ENCODE assay signal across 5 cellular contexts in the genomic region with DNA sequence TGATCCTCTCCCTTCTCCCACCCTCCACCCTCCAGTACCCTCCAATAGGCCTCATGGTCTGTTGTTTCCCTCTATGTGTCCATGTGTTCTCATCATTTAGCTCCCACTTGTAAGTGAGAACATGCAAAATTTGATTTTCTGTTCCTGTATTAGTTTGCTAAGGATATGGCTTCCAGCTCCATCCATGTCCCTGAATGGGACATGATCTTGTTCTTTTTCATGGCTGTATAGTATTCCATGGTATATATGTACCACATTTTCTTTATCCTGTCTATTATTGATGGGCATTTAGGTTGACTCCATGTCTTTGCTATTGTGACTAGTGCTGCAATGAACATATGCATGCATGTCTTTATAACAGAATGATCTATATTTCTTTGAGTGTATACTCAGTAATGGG.
TF ChIP-seq lines count a peak whose summit lies in the region.

No MANE protein-coding gene starts in this region.

TF ChIP-seq in A549, 52 proteins besides CTCF, POLR2A, EP300 and RAD21:
- TF ChIP-seq KDM1A (IDR thresholded peaks at IDR 0.05; ENCODE audit: low read depth): 0 out of 2 replicates have a peak, but pooled peaks have one; percentile 21

TF ChIP-seq in HEK293, 187 proteins besides CTCF, POLR2A, EP300 and RAD21:
- peak; percentile 75 for TF ChIP-seq ZNF146 (tag by site-specific recombination; IDR thresholded peaks at IDR 0.05)

TF ChIP-seq in SK-N-SH treated with all-trans-retinoic acid at 6 μM for 48 hours, 23 proteins besides CTCF, POLR2A, EP300 and RAD21:
- peak; percentile 71 for TF ChIP-seq ZNF8 (CRISPR knock-in tag; IDR thresholded peaks at IDR 0.05)
TF ChIP-seq in SK-N-SH treated with all-trans-retinoic acid at 6 μM for 48 hours: peak in this region for 1; not testable (repeated sequence) for 22.

TF ChIP-seq in K562, 482 proteins besides CTCF, POLR2A, EP300 and RAD21:
- TF ChIP-seq BCOR (IDR thresholded peaks at IDR 0.05) (peak; percentile 47; the same call in 1 of the 2 replicates), ZNF146 (CRISPR knock-in tag; IDR thresholded peaks at IDR 0.05; ENCODE audit: unreplicated experiment) (peak; percentile 95), RBM25 (IDR thresholded peaks at IDR 0.05; ENCODE audit: low read depth, low read length, severe bottlenecking) (peak; percentile 25)

TF ChIP-seq in H1, 55 proteins besides CTCF, POLR2A, EP300 and RAD21:
- peak; percentile 70; the same call in 1 of the 2 replicates for TF ChIP-seq KDM1A (IDR thresholded peaks at IDR 0.05; ENCODE audit: borderline replicate concordance, low read length)
